8 cellular contexts compared by ENCODE assay signal in genomic region chr1:193103759-193104495, GRCh38. TPM values are rescaled to one million over a fixed set of nuclear protein-coding genes. Genes with fewer than 3 reads are reported as not detected.
DNase-seq lines count a peak whose midpoint lies in the region; ATAC-seq, FAIRE-seq and TF ChIP-seq lines count a peak whose summit lies in the region.

No MANE protein-coding gene starts in this region.

- peak overlapping the region; percentile 98 for H3K9ac ChIP-seq in kidney (ENCODE audit: low read length in 2 of 2)

- TF ChIP-seq POLR2A in testis (IDR thresholded peaks at IDR 0.05): no peak

- H3K27me3 Mint-ChIP-seq in activated T-cell treated with anti-CD3 and anti-CD28 coated beads, Interleukin-2, amount 50 U/mL, for 72 hours (ENCODE audit: low read depth): no peaks in the 10 kb centered on the region
- H3K27me3 Mint-ChIP-seq in activated naive CD8-positive, alpha-beta T cell: no peaks in the 10 kb centered on the region

- H3K4me3 ChIP-seq in kidney (ENCODE audit: low read length in 2 of 2): peak overlapping the region; percentile 92 to 99
- peak overlapping the region; percentile 82 to 89 for H3K4me3 ChIP-seq in testis

- H3K9me3 ChIP-seq in kidney (ENCODE audit: control insufficient read depth in 1 of 2, low read length in 2 of 2) (no peaks in the 10 kb centered on the region), testis (no peaks in the 10 kb centered on the region)

- no peak for TF ChIP-seq CTCF in kidney (IDR thresholded peaks at IDR 0.05; ENCODE audit: borderline replicate concordance, extremely low read depth, insufficient read depth)
- no peak for TF ChIP-seq CTCF in testis (IDR thresholded peaks at IDR 0.05)

- peak overlapping the region; percentile 14 for H3K27ac Mint-ChIP-seq in activated T-cell treated with anti-CD3 and anti-CD28 coated beads, Interleukin-2, amount 50 U/mL, for 72 hours
- peak overlapping the region; percentile 61 for H3K27ac Mint-ChIP-seq in activated naive CD8-positive, alpha-beta T cell

- H3K36me3 ChIP-seq in kidney (ENCODE audit: control insufficient read depth in 1 of 2, insufficient read depth in 2 of 2, low read length in 2 of 2): peaks cover 4 to 11% of the 10 kb centered on the region in 2 donors
- no peaks in the 10 kb centered on the region for H3K36me3 ChIP-seq in testis (ENCODE audit: low read depth, missing control alignments)

- peaks cover 16% of the 10 kb centered on the region for H3K4me1 Mint-ChIP-seq in activated T-cell treated with anti-CD3 and anti-CD28 coated beads, Interleukin-2, amount 50 U/mL, for 72 hours (ENCODE audit: low read depth)
- peaks cover 18% of the 10 kb centered on the region for H3K4me1 Mint-ChIP-seq in activated naive CD8-positive, alpha-beta T cell (ENCODE audit: low read depth)

- peak overlapping the region; percentile 87 to 97 for H3K4me3 Mint-ChIP-seq in activated T-cell treated with anti-CD3 and anti-CD28 coated beads, Interleukin-2, amount 50 U/mL, for 72 hours
- peak overlapping the region; percentile 94 for H3K4me3 Mint-ChIP-seq in activated naive CD8-positive, alpha-beta T cell

- no peaks in the 10 kb centered on the region for H3K27me3 ChIP-seq in testis

- H3K27ac ChIP-seq in kidney (ENCODE audit: low read depth in 2 of 2, low read length in 2 of 2): peak overlapping the region; percentile 93
- peak overlapping the region; percentile 78 to 87 for H3K27ac ChIP-seq in testis

- peaks cover 2 to 3% of the 10 kb centered on the region in 2 donors for H3K36me3 Mint-ChIP-seq in activated T-cell treated with anti-CD3 and anti-CD28 coated beads, Interleukin-2, amount 50 U/mL, for 72 hours (ENCODE audit: insufficient read depth in 2 of 2)
- H3K36me3 Mint-ChIP-seq in activated naive CD8-positive, alpha-beta T cell: no peaks in the 10 kb centered on the region

- ATAC-seq in activated T-cell treated with anti-CD3 and anti-CD28 coated beads, Interleukin-2, amount 50 U/mL, for 72 hours (replicated peaks in 1 of 2): no peak
- no peak for ATAC-seq in HG02588 (IDR thresholded peaks at IDR 0.05; ENCODE audit: unreplicated experiment)
- no peak for ATAC-seq in HG02642 (IDR thresholded peaks at IDR 0.05; ENCODE audit: poor library complexity, unreplicated experiment)

- no peak for FAIRE-seq in kidney (lab: Jason Lieb, UNC)

- H3K9me3 Mint-ChIP-seq in activated T-cell treated with anti-CD3 and anti-CD28 coated beads, Interleukin-2, amount 50 U/mL, for 72 hours: no peaks in the 10 kb centered on the region
- no peaks in the 10 kb centered on the region for H3K9me3 Mint-ChIP-seq in activated naive CD8-positive, alpha-beta T cell (ENCODE audit: low read depth)

- peaks cover 8 to 10% of the 10 kb centered on the region in 2 donors for H3K4me1 ChIP-seq in kidney (ENCODE audit: control insufficient read depth in 1 of 2, insufficient read depth in 1 of 2, low read depth in 1 of 2, low read length in 2 of 2)
- H3K4me1 ChIP-seq in testis: peaks cover 5% of the 10 kb centered on the region

- 17 to 19% methylated on average over 9 of the region's 9 CpGs for WGBS in testis, 2 donors

- intact Hi-C loops in kidney (cut with DNase I): no loop called here
- intact Hi-C loops in testis (cut with DNase I; ENCODE audit: low total_unique reads): no loop called here

- no peak for DNase-seq in activated T-cell treated with anti-CD3 and anti-CD28 coated beads, Interleukin-2, amount 50 U/mL, for 72 hours
- DNase-seq in activated T-cell treated with anti-CD3 and anti-CD28 coated beads, Interleukin-2, amount 50 U/mL, for 48 hours: no peak
- DNase-seq in kidney (no peak), testis (no peak), iPS-NIHi7 (ENCODE audit: extremely low spot score) (no peak)

RNA-seq across cellular contexts. Expression of gene GLRX2, which starts 1.3 kb away (rescaled TPM):
- 10 to 100 TPM; 22.7 to 32.1 TPM for total RNA-seq in activated T-cell treated with anti-CD3 and anti-CD28 coated beads, Interleukin-2, amount 50 U/mL, for 72 hours
- total RNA-seq in kidney (15.6 TPM), testis (10 to 100 TPM; 21.2 to 47.6 TPM)
- polyA plus RNA-seq in kidney (ENCODE audit: insufficient read depth, low read depth, low replicate concordance) (25.3 TPM), testis (ENCODE audit: insufficient read depth, low read depth, low replicate concordance) (70.1 TPM)

RNA-seq across cellular contexts. Expression of gene CDC73, which starts 17.9 kb away (rescaled TPM):
- total RNA-seq in activated T-cell treated with anti-CD3 and anti-CD28 coated beads, Interleukin-2, amount 50 U/mL, for 72 hours: 10 to 100 TPM; 49.1 to 49.7 TPM
- 73.1 TPM for total RNA-seq in kidney
- 11.4 TPM for polyA plus RNA-seq in kidney (ENCODE audit: insufficient read depth, low read depth, low replicate concordance)
- 10 to 100 TPM; 39.6 to 47.1 TPM for total RNA-seq in testis
- polyA plus RNA-seq in testis (ENCODE audit: insufficient read depth, low read depth, low replicate concordance): 31.4 TPM

RNA-seq across cellular contexts. Expression of gene RO60, which starts 44.5 kb away (rescaled TPM):
- total RNA-seq in activated T-cell treated with anti-CD3 and anti-CD28 coated beads, Interleukin-2, amount 50 U/mL, for 72 hours: 10 to 100 TPM; 85.2 to 96.6 TPM
- total RNA-seq in kidney (72.0 TPM), testis (10 to 100 TPM; 95.8 to 96.3 TPM)
- polyA plus RNA-seq in kidney (ENCODE audit: insufficient read depth, low read depth, low replicate concordance) (4.8 TPM), testis (ENCODE audit: insufficient read depth, low read depth, low replicate concordance) (26.7 TPM)

RNA-seq across cellular contexts. Expression of gene UCHL5, which starts 44.8 kb away (rescaled TPM):
- total RNA-seq in activated T-cell treated with anti-CD3 and anti-CD28 coated beads, Interleukin-2, amount 50 U/mL, for 72 hours: 10 to 100 TPM; 45.4 to 51.7 TPM
- total RNA-seq in kidney: 26.4 TPM
- polyA plus RNA-seq in kidney (ENCODE audit: insufficient read depth, low read depth, low replicate concordance): 15.2 TPM
- 10 to 100 TPM; 38.5 to 55.5 TPM for total RNA-seq in testis
- 17.9 TPM for polyA plus RNA-seq in testis (ENCODE audit: insufficient read depth, low read depth, low replicate concordance)
